Comparison of ENCODE assay signal across 17 cellular contexts in the genomic region with DNA sequence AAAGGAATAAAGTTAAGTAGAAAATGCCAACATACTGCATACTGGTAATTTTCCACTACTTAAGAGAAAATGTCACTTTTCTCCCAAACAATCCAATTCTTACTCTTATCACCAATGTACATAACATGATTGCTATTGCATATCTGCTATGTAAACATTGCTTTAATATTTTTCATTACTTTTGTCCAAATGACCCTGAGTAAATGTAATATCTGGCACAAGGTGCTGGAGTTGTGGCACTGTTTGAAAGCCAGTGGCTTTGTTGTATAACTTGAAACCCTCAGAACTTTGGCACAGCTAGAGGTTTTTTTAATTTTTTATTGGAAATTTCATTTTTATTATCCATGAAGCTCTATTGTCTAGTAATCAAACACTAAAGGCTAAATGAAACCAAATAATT. TPM values are rescaled to one million over a fixed set of nuclear protein-coding genes. Genes with fewer than 3 reads are reported as not detected.
DNase-seq lines count a peak whose midpoint lies in the region; ATAC-seq and TF ChIP-seq lines count a peak whose summit lies in the region.
"Had no signal": no experiment of that assay in that cellular context is flagged by ENCODE, and none has a peak within 500 bp of the region (broad histone marks: within the 10 kb centered on the region; RNA-seq: fewer than 3 reads in every experiment).

No MANE protein-coding gene starts in this region.

- no peak overlapping the region for H2AFZ ChIP-seq in Loucy (ENCODE audit: low read length)
- no peak overlapping the region for H2AFZ ChIP-seq in trophoblast cell (ENCODE audit: insufficient read depth, low read length, poor library complexity)

- H2BK120ac ChIP-seq in trophoblast cell (ENCODE audit: insufficient read depth, low read length, poor library complexity) = no peak overlapping the region

- H4K12ac ChIP-seq in trophoblast cell (ENCODE audit: low read depth, low read length) = no peak overlapping the region

- no peaks in the 10 kb centered on the region for H4K20me1 ChIP-seq in Loucy (ENCODE audit: insufficient read depth, low read length, poor library complexity, severe bottlenecking)
- H4K20me1 ChIP-seq: BLaER1 had no signal

- H2BK5ac ChIP-seq in trophoblast cell (ENCODE audit: low read depth, low read length, poor library complexity) = no peak overlapping the region

- no peak for TF ChIP-seq POLR2A in body of pancreas (IDR thresholded peaks at IDR 0.05)

- H3K18ac ChIP-seq in trophoblast cell (ENCODE audit: low read length) = no peak overlapping the region

- no peak overlapping the region for H4K91ac ChIP-seq in trophoblast cell (ENCODE audit: low read depth, low read length)

- H2AK5ac ChIP-seq in trophoblast cell (ENCODE audit: low read length) = no peak overlapping the region

- H3K9ac ChIP-seq in Loucy (ENCODE audit: low read depth, low read length, poor library complexity, severe bottlenecking) = peak overlapping the region; percentile 8
- no peak overlapping the region for H3K9ac ChIP-seq in trophoblast cell (ENCODE audit: low read length)
- H3K9ac ChIP-seq: BLaER1 had no signal

- no peaks in the 10 kb centered on the region for H3K9me2 ChIP-seq in Loucy (replicated peaks; ENCODE audit: low read depth, low read length)

- peak overlapping the region; percentile 39 for H3K4me3 ChIP-seq in Loucy (ENCODE audit: low read length, poor library complexity, severe bottlenecking)
- H3K4me3 ChIP-seq in body of pancreas = no peak overlapping the region
- no peak overlapping the region for H3K4me3 ChIP-seq in left lung
- H3K4me3 ChIP-seq in trophoblast cell (ENCODE audit: low read depth, low read length) = no peak overlapping the region
- H3K4me3 ChIP-seq: BLaER1 had no signal

- H3K27me3 ChIP-seq in Loucy (ENCODE audit: insufficient read depth, low read length, poor library complexity, severe bottlenecking) (no peaks in the 10 kb centered on the region), body of pancreas (no peaks in the 10 kb centered on the region), left lung (no peaks in the 10 kb centered on the region), trophoblast cell (ENCODE audit: insufficient read depth, low read length) (no peaks in the 10 kb centered on the region)
- H3K27me3 ChIP-seq: BE2C, BLaER1 had no signal

- intact Hi-C loops in body of pancreas (cut with DNase I) (no loop called here), left lung (cut with DNase I) (no loop called here)

- peak overlapping the region; percentile 66 for H3K4me2 ChIP-seq in Loucy (ENCODE audit: low read depth, low read length, poor library complexity, severe bottlenecking)
- H3K4me2 ChIP-seq in trophoblast cell (ENCODE audit: low read length) = no peak overlapping the region

- no peak overlapping the region for H2BK12ac ChIP-seq in trophoblast cell (ENCODE audit: low read length)

- no peak overlapping the region for H3K23ac ChIP-seq in trophoblast cell (ENCODE audit: low read length)

- H3K9me3 ChIP-seq in Loucy (ENCODE audit: insufficient read depth, low read depth, low read length) = no peaks in the 10 kb centered on the region
- H3K9me3 ChIP-seq in body of pancreas = no peaks in the 10 kb centered on the region
- peaks cover 0 to 9% of the 10 kb centered on the region in 2 donors for H3K9me3 ChIP-seq in left lung
- H3K9me3 ChIP-seq in trophoblast cell (ENCODE audit: insufficient read depth, low read depth, low read length) = no peaks in the 10 kb centered on the region
- H3K9me3 ChIP-seq: BE2C, Caco-2 had no signal

- TF ChIP-seq CTCF in Loucy (conservative IDR thresholded peaks at IDR 0.05; ENCODE audit: low read length) (no peak), body of pancreas (IDR thresholded peaks at IDR 0.05) (no peak), left lung (IDR thresholded peaks at IDR 0.05) (no peak)

- H4K8ac ChIP-seq in trophoblast cell (ENCODE audit: low read depth, low read length) = no peak overlapping the region

- H3K79me1 ChIP-seq in trophoblast cell (ENCODE audit: low read length) = no peaks in the 10 kb centered on the region

- H3K14ac ChIP-seq in trophoblast cell (ENCODE audit: low read length) = no peak overlapping the region

- no peak overlapping the region for H3K27ac ChIP-seq in body of pancreas
- H3K27ac ChIP-seq in left lung = no peak overlapping the region
- no peak overlapping the region for H3K27ac ChIP-seq in trophoblast cell (ENCODE audit: low read depth, low read length)
- H3K27ac ChIP-seq: BLaER1 had no signal

- H3K79me2 ChIP-seq in Loucy (ENCODE audit: insufficient read depth, low read length) = no peaks in the 10 kb centered on the region
- no peaks in the 10 kb centered on the region for H3K79me2 ChIP-seq in trophoblast cell (ENCODE audit: control insufficient read depth, insufficient read depth, low read length, poor library complexity)

- H3K36me3 ChIP-seq in Loucy (ENCODE audit: insufficient read depth, low read length) (no peaks in the 10 kb centered on the region), body of pancreas (replicated peaks in 1 of 2; ENCODE audit: insufficient read depth in 1 of 2, low read depth in 2 of 2) (no peaks in the 10 kb centered on the region), left lung (no peaks in the 10 kb centered on the region), trophoblast cell (ENCODE audit: control insufficient read depth in 1 of 2, insufficient read depth in 2 of 2, low read length in 2 of 2) (no peaks in the 10 kb centered on the region)
- H3K36me3 ChIP-seq: BE2C, BLaER1 had no signal

- peak in 3 of 4 donors; percentile 24 to 49 (median 40) for DNase-seq in body of pancreas
- DNase-seq in left lung = no peak
- DNase-seq in superior temporal gyrus (ENCODE audit: extremely low spot score) = no peak
- DNase-seq in trophoblast cell = no peak
- DNase-seq in COLO829 (ENCODE audit: low spot score) = no peak
- DNase-seq: 8988T; ACHN; BE2C; C1 segment of cervical spinal cord; Caco-2; Calu3; CD4-positive, alpha-beta memory T cell; CD4-positive, CD25-positive, alpha-beta regulatory T cell; DMS79 treated with DMSO at 0.1 percent for 48 hours; GF-D8 had no signal

- H3F3A ChIP-seq in Loucy (ENCODE audit: low read depth) = no peaks in the 10 kb centered on the region

- H3K4me1 ChIP-seq in Loucy (ENCODE audit: insufficient read depth, low read length, poor library complexity, severe bottlenecking) (peaks cover 21% of the 10 kb centered on the region), body of pancreas (peaks cover 16% of the 10 kb centered on the region), left lung (peaks cover 0 to 6% of the 10 kb centered on the region in 2 donors), trophoblast cell (ENCODE audit: control insufficient read depth in 1 of 2, insufficient read depth in 2 of 2, low read length in 2 of 2) (no peaks in the 10 kb centered on the region)
- H3K4me1 ChIP-seq: BE2C had no signal

- ATAC-seq in body of pancreas (peak; percentile 91), left lung (peak; percentile 49)

- H3K4ac ChIP-seq in trophoblast cell (ENCODE audit: low read depth, low read length) = no peak overlapping the region

RNA-seq across cellular contexts. Expression of a gene that starts 45.7 kb away (rescaled TPM):
- total RNA-seq in body of pancreas = 10 to 100 TPM; 26.5 to 33.3 TPM
- total RNA-seq in left lung = 10 to 100 TPM; 30.9 to 40.0 TPM
- polyA plus RNA-seq in trophoblast cell (2013) = 25.2 and 27.9 TPM in 2 replicates
- polyA plus RNA-seq: CD4-positive, alpha-beta memory T cell; CD4-positive, CD25-positive, alpha-beta regulatory T cell had no signal

Comparison
In these comparisons a context has a peak if more than half of its experiments do, and no peak if none do; other contexts are left out.
1. DNase-seq: peak in body of pancreas (3 of 4); none in left lung (0 of 2), superior temporal gyrus (single experiment), trophoblast cell (0 of 2) and COLO829 (single experiment).